In the genomic region with DNA sequence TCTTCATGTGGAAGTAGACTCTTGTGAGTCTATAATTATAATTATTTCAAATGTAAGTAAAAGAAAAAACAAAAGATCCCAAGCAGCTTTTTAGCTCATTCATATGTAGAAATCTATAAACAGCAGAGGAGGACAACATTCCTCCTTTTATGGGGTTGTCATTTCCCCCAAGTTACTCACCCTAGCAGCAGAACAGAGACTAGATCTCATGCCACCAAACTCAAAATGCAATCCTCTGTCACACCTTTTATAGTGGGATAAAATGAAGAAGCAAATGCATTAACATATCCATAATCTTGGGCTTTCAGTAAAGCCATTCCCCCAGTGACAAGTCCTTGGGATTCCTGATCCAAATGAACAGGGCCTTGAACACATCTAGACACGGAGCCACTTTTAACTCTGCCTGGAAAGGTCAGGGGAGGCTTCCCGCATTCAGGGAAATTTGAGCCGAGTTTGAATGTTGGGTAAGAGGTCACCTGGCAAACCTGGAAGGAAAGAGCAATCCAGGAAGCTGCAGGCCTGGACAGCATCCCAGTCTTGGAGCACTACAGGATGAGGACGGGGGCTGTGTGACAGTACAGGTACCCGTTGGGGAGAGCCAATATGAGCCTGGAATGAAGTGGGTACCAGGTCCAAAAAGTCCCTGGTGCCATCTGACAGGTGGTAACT, we compare ENCODE assay signal across 1 cellular context.
TF ChIP-seq lines count a peak whose summit lies in the region.

No MANE protein-coding gene starts in this region.

TF ChIP-seq in HepG2, 621 proteins besides CTCF, POLR2A, EP300 and RAD21 (continued from another document and continues in another):
- TF ChIP-seq, protein P1, sequence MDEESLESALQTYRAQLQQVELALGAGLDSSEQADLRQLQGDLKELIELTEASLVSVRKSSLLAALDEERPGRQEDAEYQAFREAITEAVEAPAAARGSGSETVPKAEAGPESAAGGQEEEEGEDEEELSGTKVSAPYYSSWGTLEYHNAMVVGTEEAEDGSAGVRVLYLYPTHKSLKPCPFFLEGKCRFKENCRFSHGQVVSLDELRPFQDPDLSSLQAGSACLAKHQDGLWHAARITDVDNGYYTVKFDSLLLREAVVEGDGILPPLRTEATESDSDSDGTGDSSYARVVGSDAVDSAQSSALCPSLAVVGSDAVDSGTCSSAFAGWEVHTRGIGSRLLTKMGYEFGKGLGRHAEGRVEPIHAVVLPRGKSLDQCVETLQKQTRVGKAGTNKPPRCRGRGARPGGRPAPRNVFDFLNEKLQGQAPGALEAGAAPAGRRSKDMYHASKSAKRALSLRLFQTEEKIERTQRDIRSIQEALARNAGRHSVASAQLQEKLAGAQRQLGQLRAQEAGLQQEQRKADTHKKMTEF (CRISPR knock-in tag; IDR thresholded peaks at IDR 0.05) = peak; percentile 60; the same call in 1 of the 2 replicates
- TF ChIP-seq CBX5 (CRISPR knock-in tag; IDR thresholded peaks at IDR 0.05; ENCODE audit: borderline replicate concordance) = peak; percentile 56; the same call in 1 of the 2 replicates
- TF ChIP-seq PPARG (CRISPR knock-in tag; conservative IDR thresholded peaks at IDR 0.05) = peak; percentile 55; the same call in 1 of the 2 replicates
- peak; percentile 93 for TF ChIP-seq NCOA2 (CRISPR knock-in tag; IDR thresholded peaks at IDR 0.05)
- no peak for TF ChIP-seq ZBTB3 (CRISPR knock-in tag; IDR thresholded peaks at IDR 0.05; ENCODE audit: borderline replicate concordance, low read depth)
- TF ChIP-seq, protein P2, sequence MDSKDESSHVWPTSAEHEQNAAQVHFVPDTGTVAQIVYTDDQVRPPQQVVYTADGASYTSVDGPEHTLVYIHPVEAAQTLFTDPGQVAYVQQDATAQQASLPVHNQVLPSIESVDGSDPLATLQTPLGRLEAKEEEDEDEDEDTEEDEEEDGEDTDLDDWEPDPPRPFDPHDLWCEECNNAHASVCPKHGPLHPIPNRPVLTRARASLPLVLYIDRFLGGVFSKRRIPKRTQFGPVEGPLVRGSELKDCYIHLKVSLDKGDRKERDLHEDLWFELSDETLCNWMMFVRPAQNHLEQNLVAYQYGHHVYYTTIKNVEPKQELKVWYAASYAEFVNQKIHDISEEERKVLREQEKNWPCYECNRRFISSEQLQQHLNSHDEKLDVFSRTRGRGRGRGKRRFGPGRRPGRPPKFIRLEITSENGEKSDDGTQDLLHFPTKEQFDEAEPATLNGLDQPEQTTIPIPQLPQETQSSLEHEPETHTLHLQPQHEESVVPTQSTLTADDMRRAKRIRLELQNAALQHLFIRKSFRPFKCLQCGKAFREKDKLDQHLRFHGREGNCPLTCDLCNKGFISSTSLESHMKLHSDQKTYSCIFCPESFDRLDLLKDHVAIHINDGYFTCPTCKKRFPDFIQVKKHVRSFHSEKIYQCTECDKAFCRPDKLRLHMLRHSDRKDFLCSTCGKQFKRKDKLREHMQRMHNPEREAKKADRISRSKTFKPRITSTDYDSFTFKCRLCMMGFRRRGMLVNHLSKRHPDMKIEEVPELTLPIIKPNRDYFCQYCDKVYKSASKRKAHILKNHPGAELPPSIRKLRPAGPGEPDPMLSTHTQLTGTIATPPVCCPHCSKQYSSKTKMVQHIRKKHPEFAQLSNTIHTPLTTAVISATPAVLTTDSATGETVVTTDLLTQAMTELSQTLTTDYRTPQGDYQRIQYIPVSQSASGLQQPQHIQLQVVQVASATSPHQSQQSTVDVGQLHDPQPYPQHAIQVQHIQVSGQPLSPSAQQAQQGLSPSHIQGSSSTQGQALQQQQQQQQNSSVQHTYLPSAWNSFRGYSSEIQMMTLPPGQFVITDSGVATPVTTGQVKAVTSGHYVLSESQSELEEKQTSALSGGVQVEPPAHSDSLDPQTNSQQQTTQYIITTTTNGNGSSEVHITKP (CRISPR knock-in tag; IDR thresholded peaks at IDR 0.05; ENCODE audit: low read depth) = 0 out of 2 replicates have a peak, but pooled peaks have one; percentile 34
- no peak for TF ChIP-seq RBFOX2 (IDR thresholded peaks at IDR 0.05; ENCODE audit: low read depth, low read length)
- peak; percentile 51; the same call in 1 of the 2 replicates for TF ChIP-seq FOXA3 (CRISPR knock-in tag; IDR thresholded peaks at IDR 0.05)
- TF ChIP-seq SIX1 (CRISPR knock-in tag; IDR thresholded peaks at IDR 0.05; ENCODE audit: borderline replicate concordance) = peak; percentile 96
- TF ChIP-seq ZNF263 (CRISPR knock-in tag; IDR thresholded peaks at IDR 0.05) = peak; percentile 72
- no peak for TF ChIP-seq PRMT3 (CRISPR knock-in tag; IDR thresholded peaks at IDR 0.05; ENCODE audit: borderline replicate concordance, low read depth)
- TF ChIP-seq ZNF335 (CRISPR knock-in tag; IDR thresholded peaks at IDR 0.05) = 0 out of 2 replicates have a peak, but pooled peaks have one; percentile 25
- TF ChIP-seq, protein P3, sequence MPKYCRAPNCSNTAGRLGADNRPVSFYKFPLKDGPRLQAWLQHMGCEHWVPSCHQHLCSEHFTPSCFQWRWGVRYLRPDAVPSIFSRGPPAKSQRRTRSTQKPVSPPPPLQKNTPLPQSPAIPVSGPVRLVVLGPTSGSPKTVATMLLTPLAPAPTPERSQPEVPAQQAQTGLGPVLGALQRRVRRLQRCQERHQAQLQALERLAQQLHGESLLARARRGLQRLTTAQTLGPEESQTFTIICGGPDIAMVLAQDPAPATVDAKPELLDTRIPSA (CRISPR knock-in tag; IDR thresholded peaks at IDR 0.05; ENCODE audit: borderline replicate concordance) = no peak
- no peak for TF ChIP-seq ZNF432 (CRISPR knock-in tag; IDR thresholded peaks at IDR 0.05; ENCODE audit: borderline replicate concordance)
- peak; percentile 67 for TF ChIP-seq CEBPG (CRISPR knock-in tag; IDR thresholded peaks at IDR 0.05)
- 0 out of 2 replicates have a peak, but pooled peaks have one; percentile 34 for TF ChIP-seq ZKSCAN8 (CRISPR knock-in tag; IDR thresholded peaks at IDR 0.05; ENCODE audit: borderline replicate concordance)
- TF ChIP-seq IRF2 (CRISPR knock-in tag; IDR thresholded peaks at IDR 0.05) = peak; percentile 78
- TF ChIP-seq NR2C2 (CRISPR knock-in tag; IDR thresholded peaks at IDR 0.05; ENCODE audit: borderline replicate concordance) = peak; percentile 59; the same call in 1 of the 2 replicates
- no peak for TF ChIP-seq ZNF768 (CRISPR knock-in tag; IDR thresholded peaks at IDR 0.05)
- peak; percentile 82 for TF ChIP-seq ZMYM4 (CRISPR knock-in tag; IDR thresholded peaks at IDR 0.05)
- peak; percentile 88 for TF ChIP-seq RXRB (CRISPR knock-in tag; IDR thresholded peaks at IDR 0.05; ENCODE audit: borderline replicate concordance)
- TF ChIP-seq ZEB1 (IDR thresholded peaks at IDR 0.05; ENCODE audit: insufficient replicate concordance, low read depth) = peak; percentile 52
- TF ChIP-seq ZNF331 (CRISPR knock-in tag; IDR thresholded peaks at IDR 0.05) = peak; percentile 34; the same call in 1 of the 2 replicates
- TF ChIP-seq, protein P4, sequence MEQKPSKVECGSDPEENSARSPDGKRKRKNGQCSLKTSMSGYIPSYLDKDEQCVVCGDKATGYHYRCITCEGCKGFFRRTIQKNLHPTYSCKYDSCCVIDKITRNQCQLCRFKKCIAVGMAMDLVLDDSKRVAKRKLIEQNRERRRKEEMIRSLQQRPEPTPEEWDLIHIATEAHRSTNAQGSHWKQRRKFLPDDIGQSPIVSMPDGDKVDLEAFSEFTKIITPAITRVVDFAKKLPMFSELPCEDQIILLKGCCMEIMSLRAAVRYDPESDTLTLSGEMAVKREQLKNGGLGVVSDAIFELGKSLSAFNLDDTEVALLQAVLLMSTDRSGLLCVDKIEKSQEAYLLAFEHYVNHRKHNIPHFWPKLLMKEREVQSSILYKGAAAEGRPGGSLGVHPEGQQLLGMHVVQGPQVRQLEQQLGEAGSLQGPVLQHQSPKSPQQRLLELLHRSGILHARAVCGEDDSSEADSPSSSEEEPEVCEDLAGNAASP (CRISPR knock-in tag; IDR thresholded peaks at IDR 0.05; ENCODE audit: borderline replicate concordance) = peak; percentile 95
- peak; percentile 72 for TF ChIP-seq POGZ (CRISPR knock-in tag; IDR thresholded peaks at IDR 0.05)
- TF ChIP-seq SOX6 (IDR thresholded peaks at IDR 0.05) = no peak
- peak; percentile 64 for TF ChIP-seq SOX6 (CRISPR knock-in tag; IDR thresholded peaks at IDR 0.05)
- TF ChIP-seq NR2F1 (CRISPR knock-in tag; IDR thresholded peaks at IDR 0.05) = peak in 1 of 2 experiments; percentile 40; a peak in 1 of 4 replicates
- no peak for TF ChIP-seq NFE2L1 (CRISPR knock-in tag; IDR thresholded peaks at IDR 0.05; ENCODE audit: borderline replicate concordance)
- TF ChIP-seq IKZF1 (IDR thresholded peaks at IDR 0.05) = no peak
- TF ChIP-seq HOXD1 (CRISPR knock-in tag; IDR thresholded peaks at IDR 0.05) = no peak
- no peak for TF ChIP-seq TGIF2 (CRISPR knock-in tag; IDR thresholded peaks at IDR 0.05)
- TF ChIP-seq RXRA (CRISPR knock-in tag; IDR thresholded peaks at IDR 0.05) = peak; percentile 85; the same call in 1 of the 2 replicates
- TF ChIP-seq NR2F2 (IDR thresholded peaks at IDR 0.05; ENCODE audit: borderline replicate concordance, low read depth) = 0 out of 2 replicates have a peak, but pooled peaks have one; percentile 30
- TF ChIP-seq, protein P5, sequence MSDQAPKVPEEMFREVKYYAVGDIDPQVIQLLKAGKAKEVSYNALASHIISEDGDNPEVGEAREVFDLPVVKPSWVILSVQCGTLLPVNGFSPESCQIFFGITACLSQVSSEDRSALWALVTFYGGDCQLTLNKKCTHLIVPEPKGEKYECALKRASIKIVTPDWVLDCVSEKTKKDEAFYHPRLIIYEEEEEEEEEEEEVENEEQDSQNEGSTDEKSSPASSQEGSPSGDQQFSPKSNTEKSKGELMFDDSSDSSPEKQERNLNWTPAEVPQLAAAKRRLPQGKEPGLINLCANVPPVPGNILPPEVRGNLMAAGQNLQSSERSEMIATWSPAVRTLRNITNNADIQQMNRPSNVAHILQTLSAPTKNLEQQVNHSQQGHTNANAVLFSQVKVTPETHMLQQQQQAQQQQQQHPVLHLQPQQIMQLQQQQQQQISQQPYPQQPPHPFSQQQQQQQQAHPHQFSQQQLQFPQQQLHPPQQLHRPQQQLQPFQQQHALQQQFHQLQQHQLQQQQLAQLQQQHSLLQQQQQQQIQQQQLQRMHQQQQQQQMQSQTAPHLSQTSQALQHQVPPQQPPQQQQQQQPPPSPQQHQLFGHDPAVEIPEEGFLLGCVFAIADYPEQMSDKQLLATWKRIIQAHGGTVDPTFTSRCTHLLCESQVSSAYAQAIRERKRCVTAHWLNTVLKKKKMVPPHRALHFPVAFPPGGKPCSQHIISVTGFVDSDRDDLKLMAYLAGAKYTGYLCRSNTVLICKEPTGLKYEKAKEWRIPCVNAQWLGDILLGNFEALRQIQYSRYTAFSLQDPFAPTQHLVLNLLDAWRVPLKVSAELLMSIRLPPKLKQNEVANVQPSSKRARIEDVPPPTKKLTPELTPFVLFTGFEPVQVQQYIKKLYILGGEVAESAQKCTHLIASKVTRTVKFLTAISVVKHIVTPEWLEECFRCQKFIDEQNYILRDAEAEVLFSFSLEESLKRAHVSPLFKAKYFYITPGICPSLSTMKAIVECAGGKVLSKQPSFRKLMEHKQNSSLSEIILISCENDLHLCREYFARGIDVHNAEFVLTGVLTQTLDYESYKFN (CRISPR knock-in tag; conservative IDR thresholded peaks at IDR 0.05) = peak; percentile 52
- peak; percentile 77 for TF ChIP-seq MED1 (CRISPR knock-in tag; IDR thresholded peaks at IDR 0.05)
- peak; percentile 64; the same call in 1 of the 2 replicates for TF ChIP-seq SOX5 (CRISPR knock-in tag; IDR thresholded peaks at IDR 0.05; ENCODE audit: borderline replicate concordance)
- TF ChIP-seq CEBPB (IDR thresholded peaks at IDR 0.05; ENCODE audit: borderline replicate concordance, low read depth, low read length) = peak; percentile 54; the same call in 1 of the 2 replicates
- TF ChIP-seq, protein P6, sequence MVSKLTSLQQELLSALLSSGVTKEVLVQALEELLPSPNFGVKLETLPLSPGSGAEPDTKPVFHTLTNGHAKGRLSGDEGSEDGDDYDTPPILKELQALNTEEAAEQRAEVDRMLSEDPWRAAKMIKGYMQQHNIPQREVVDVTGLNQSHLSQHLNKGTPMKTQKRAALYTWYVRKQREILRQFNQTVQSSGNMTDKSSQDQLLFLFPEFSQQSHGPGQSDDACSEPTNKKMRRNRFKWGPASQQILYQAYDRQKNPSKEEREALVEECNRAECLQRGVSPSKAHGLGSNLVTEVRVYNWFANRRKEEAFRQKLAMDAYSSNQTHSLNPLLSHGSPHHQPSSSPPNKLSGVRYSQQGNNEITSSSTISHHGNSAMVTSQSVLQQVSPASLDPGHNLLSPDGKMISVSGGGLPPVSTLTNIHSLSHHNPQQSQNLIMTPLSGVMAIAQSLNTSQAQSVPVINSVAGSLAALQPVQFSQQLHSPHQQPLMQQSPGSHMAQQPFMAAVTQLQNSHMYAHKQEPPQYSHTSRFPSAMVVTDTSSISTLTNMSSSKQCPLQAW (CRISPR knock-in tag; IDR thresholded peaks at IDR 0.05) = peak; percentile 50; the same call in 1 of the 2 replicates
- no peak for TF ChIP-seq ZNF430 (CRISPR knock-in tag; IDR thresholded peaks at IDR 0.05)
- TF ChIP-seq SALL1 (CRISPR knock-in tag; IDR thresholded peaks at IDR 0.05) = peak; percentile 71
- TF ChIP-seq HDAC2 (CRISPR knock-in tag; IDR thresholded peaks at IDR 0.05) = peak; percentile 62; the same call in 1 of the 2 replicates
- TF ChIP-seq, protein P7, sequence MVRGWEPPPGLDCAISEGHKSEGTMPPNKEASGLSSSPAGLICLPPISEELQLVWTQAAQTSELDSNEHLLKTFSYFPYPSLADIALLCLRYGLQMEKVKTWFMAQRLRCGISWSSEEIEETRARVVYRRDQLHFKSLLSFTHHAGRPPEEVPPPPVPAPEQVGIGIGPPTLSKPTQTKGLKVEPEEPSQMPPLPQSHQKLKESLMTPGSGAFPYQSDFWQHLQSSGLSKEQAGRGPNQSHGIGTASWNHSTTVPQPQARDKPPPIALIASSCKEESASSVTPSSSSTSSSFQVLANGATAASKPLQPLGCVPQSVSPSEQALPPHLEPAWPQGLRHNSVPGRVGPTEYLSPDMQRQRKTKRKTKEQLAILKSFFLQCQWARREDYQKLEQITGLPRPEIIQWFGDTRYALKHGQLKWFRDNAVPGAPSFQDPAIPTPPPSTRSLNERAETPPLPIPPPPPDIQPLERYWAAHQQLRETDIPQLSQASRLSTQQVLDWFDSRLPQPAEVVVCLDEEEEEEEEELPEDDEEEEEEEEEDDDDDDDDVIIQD (CRISPR knock-in tag; IDR thresholded peaks at IDR 0.05; ENCODE audit: low read depth) = peak; percentile 90; the same call in 1 of the 2 replicates
- TF ChIP-seq BCL6 (CRISPR knock-in tag; IDR thresholded peaks at IDR 0.05) = peak; percentile 96
- peak; percentile 73 for TF ChIP-seq ELF3 (CRISPR knock-in tag; IDR thresholded peaks at IDR 0.05)
- peak; percentile 41; the same call in 1 of the 2 replicates for TF ChIP-seq HMG20A (CRISPR knock-in tag; IDR thresholded peaks at IDR 0.05; ENCODE audit: borderline replicate concordance)
- TF ChIP-seq, protein P8, sequence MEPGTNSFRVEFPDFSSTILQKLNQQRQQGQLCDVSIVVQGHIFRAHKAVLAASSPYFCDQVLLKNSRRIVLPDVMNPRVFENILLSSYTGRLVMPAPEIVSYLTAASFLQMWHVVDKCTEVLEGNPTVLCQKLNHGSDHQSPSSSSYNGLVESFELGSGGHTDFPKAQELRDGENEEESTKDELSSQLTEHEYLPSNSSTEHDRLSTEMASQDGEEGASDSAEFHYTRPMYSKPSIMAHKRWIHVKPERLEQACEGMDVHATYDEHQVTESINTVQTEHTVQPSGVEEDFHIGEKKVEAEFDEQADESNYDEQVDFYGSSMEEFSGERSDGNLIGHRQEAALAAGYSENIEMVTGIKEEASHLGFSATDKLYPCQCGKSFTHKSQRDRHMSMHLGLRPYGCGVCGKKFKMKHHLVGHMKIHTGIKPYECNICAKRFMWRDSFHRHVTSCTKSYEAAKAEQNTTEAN (CRISPR knock-in tag; conservative IDR thresholded peaks at IDR 0.05) = 0 out of 2 replicates have a peak, but pooled peaks have one; percentile 29
- no peak for TF ChIP-seq SOX13 (IDR thresholded peaks at IDR 0.05)
- peak in 1 of 2 experiments; percentile 74; a peak in 2 of 4 replicates for TF ChIP-seq SOX13 (CRISPR knock-in tag; conservative IDR thresholded peaks at IDR 0.05 in 1 of 2, IDR thresholded peaks at IDR 0.05 in 1 of 2)
- no peak for TF ChIP-seq FOXK2 (IDR thresholded peaks at IDR 0.05)
- no peak for TF ChIP-seq ZFP36L2 (CRISPR knock-in tag; IDR thresholded peaks at IDR 0.05)
